27 cellular contexts compared by ENCODE assay signal in the genomic region with DNA sequence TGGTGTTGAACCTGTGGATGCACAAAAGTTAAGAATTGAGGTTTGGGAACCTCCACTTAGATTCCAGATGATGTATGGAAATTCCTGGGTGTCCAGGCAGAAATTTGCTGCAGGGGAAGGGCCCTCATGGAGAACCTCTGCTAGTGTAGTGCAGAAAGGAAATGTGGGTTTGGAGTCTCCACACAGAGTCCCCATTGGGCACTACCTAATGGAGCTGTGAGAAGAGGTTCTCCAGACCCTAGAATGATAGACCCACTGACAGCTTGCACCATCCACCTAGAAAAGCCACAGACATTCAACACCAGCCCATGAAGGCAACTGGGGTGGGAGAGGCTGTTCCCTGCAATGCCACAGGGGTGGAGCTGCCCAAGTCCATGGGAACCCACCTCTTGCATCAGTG.
"Had no signal": no experiment of that assay in that cellular context is flagged by ENCODE, and none has a peak within 500 bp of the region (broad histone marks: within the 10 kb centered on the region; RNA-seq: fewer than 3 reads in every experiment).

No MANE protein-coding gene starts in this region.

- H3K27me3 ChIP-seq: stomach, suprapubic skin, testis, thyroid gland, tibial artery, tibial nerve, transverse colon, upper lobe of left lung, upper lobe of right lung, uterus, vagina had no signal

- H3K27me3 Mint-ChIP-seq: stimulated activated naive B cell treated with anti-CD40 and anti-IgM and Interleukin-4, amounts not matched to agents 10 μg/mL and 1 μg/mL and 100 μg/mL, for 72 hours; stimulated activated naive CD8-positive, alpha-beta T cell treated with anti-CD3 and anti-CD28 coated beads, Interleukin-15, Interleukin-2, amounts not matched to agents 100 ng/mL and 50 ng/mL, for 24 hours; type B pancreatic cell had no signal

- H3K4me3 ChIP-seq: stomach, suprapubic skin, testis, thoracic aorta, thyroid gland, tibial artery, tibial nerve, transverse colon, upper lobe of left lung, upper lobe of right lung, uterus, vagina had no signal

- ATAC-seq: stimulated activated naive B cell treated with anti-CD40 and anti-IgM and Interleukin-4, amounts not matched to agents 10 μg/mL and 1 μg/mL and 100 μg/mL, for 72 hours; upper lobe of right lung had no signal

- H3K27ac Mint-ChIP-seq: stimulated activated naive B cell treated with anti-CD40 and anti-IgM and Interleukin-4, amounts not matched to agents 10 μg/mL and 1 μg/mL and 100 μg/mL, for 72 hours; stimulated activated naive CD8-positive, alpha-beta T cell treated with anti-CD3 and anti-CD28 coated beads, Interleukin-15, Interleukin-2, amounts not matched to agents 100 ng/mL and 50 ng/mL, for 24 hours; type B pancreatic cell had no signal

- H3K9me3 Mint-ChIP-seq: type B pancreatic cell had no signal

- FAIRE-seq: urothelium cell line had no signal

- DNase-seq: stimulated activated CD4-positive, alpha-beta T cell treated with anti-CD3 and anti-CD28 coated beads, Interleukin-1b, Interleukin-23, amount 100 ng/mL, for 48 hours; stimulated activated CD4-positive, alpha-beta T cell treated with anti-CD3 and anti-CD28 coated beads, Interleukin-2, amount 100 ng/mL, for 24 hours; stimulated activated CD4-positive, alpha-beta T cell treated with anti-CD3 and anti-CD28 coated beads, Interleukin-2, amount 100 ng/mL, for 48 hours; stimulated activated CD4-positive, alpha-beta T cell treated with anti-CD3 and anti-CD28 coated beads, Interleukin-4, amount 100 ng/mL, for 1 hour; stimulated activated CD4-positive, alpha-beta T cell treated with anti-CD3 and anti-CD28 coated beads, Interleukin-4, amount 100 ng/mL, for 24 hours; stimulated activated CD4-positive, alpha-beta T cell treated with anti-CD3 and anti-CD28 coated beads, Interleukin-4, amount 100 ng/mL, for 4 hours; stimulated activated CD8-positive, alpha-beta memory T cell treated with anti-CD3 and anti-CD28 coated beads, Interleukin-4, amount 100 ng/mL, for 48 hours; stimulated activated naive B cell treated with anti-CD40 and anti-IgM and Interleukin-4, amounts not matched to agents 10 μg/mL and 1 μg/mL and 100 μg/mL, for 72 hours; stimulated activated naive CD4-positive, alpha-beta T cell; stimulated activated naive CD4-positive, alpha-beta T cell treated with Interleukin-2 at 50 U/mL for 16 hours; stomach; substantia nigra; testis; thyroid gland; tibial artery; transverse colon; trophoblast cell; upper lobe of left lung; upper lobe of right lung; uterus had no signal

- H3K4me1 ChIP-seq: stomach, suprapubic skin, testis, thyroid gland, tibial artery, tibial nerve, transverse colon, upper lobe of left lung, upper lobe of right lung, uterus, vagina had no signal

- H3K27ac ChIP-seq: stomach, suprapubic skin, testis, thoracic aorta, thyroid gland, tibial artery, tibial nerve, transverse colon, upper lobe of left lung, upper lobe of right lung, uterus, vagina had no signal

- H3K36me3 Mint-ChIP-seq: stimulated activated naive B cell treated with anti-CD40 and anti-IgM and Interleukin-4, amounts not matched to agents 10 μg/mL and 1 μg/mL and 100 μg/mL, for 72 hours; type B pancreatic cell had no signal

- H3K4me1 Mint-ChIP-seq: stimulated activated naive B cell treated with anti-CD40 and anti-IgM and Interleukin-4, amounts not matched to agents 10 μg/mL and 1 μg/mL and 100 μg/mL, for 72 hours had no signal

- H3K9me3 ChIP-seq: testis, thyroid gland, tibial artery, upper lobe of right lung, uterus, vagina had no signal

- H3K4me3 Mint-ChIP-seq: stimulated activated naive B cell treated with anti-CD40 and anti-IgM and Interleukin-4, amounts not matched to agents 10 μg/mL and 1 μg/mL and 100 μg/mL, for 72 hours; stimulated activated naive CD8-positive, alpha-beta T cell treated with anti-CD3 and anti-CD28 coated beads, Interleukin-15, Interleukin-2, amounts not matched to agents 100 ng/mL and 50 ng/mL, for 24 hours; type B pancreatic cell had no signal

- H3K36me3 ChIP-seq: stomach, suprapubic skin, thoracic aorta, thyroid gland, tibial artery, tibial nerve, transverse colon, upper lobe of left lung, upper lobe of right lung, uterus, vagina had no signal
